Comparison of ENCODE assay signal across 23 cellular contexts in the genomic region with DNA sequence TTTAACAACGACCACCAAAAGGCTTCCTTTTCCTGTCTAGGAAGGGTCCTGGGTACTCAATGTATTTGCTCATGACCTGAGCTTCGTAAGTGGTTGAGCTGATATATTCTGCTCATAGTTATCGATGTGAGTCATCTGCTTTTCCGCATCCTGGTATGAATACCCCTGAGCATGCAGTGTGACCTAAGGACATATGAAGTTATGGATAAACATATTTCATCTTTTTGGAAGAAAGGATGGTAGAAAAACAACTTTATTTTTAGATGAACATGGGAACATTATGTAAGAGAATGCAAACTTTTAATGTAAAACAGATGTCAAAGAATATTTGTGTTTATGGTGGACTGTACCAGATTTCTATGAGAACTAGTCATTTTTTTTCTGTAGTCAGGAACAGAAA. TPM values are rescaled to one million over a fixed set of nuclear protein-coding genes. Genes with fewer than 3 reads are reported as not detected.
DNase-seq lines count a peak whose midpoint lies in the region; ATAC-seq, FAIRE-seq and TF ChIP-seq lines count a peak whose summit lies in the region.
"Had no signal": no experiment of that assay in that cellular context is flagged by ENCODE, and none has a peak within 500 bp of the region (broad histone marks: within the 10 kb centered on the region; RNA-seq: fewer than 3 reads in every experiment).

No MANE protein-coding gene starts in this region.

- peaks cover 24% of the 10 kb centered on the region for H3K9me3 ChIP-seq in OCI-LY7 (ENCODE audit: low read length)
- no peaks in the 10 kb centered on the region for H3K9me3 ChIP-seq in adrenal gland (replicated peaks in 1 of 3)
- H3K9me3 ChIP-seq: BLaER1 treated with 17β-estradiol and CSF1 and Interleukin-3, amounts not matched to agents 10 nM and 100 nM had no signal

- intact Hi-C loops in OCI-LY7 (cut with micrococcal nuclease; ENCODE audit: unreplicated experiment) (no loop called here), adrenal gland (cut with DNase I) (no loop called here)

- ATAC-seq in HG02970 (IDR thresholded peaks at IDR 0.05; ENCODE audit: low FRiP score, unreplicated experiment) = no peak
- ATAC-seq: GM12878, HCT116, Panc1, Right ventricle myocardium inferior had no signal

- BruUV-seq in OCI-LY7 (replicated peaks; lab: Mats Ljungman, UMichigan) = no TSS peak

- CTCF ChIA-PET in OCI-LY7 (lab: Charles Lee; ENCODE audit: unreplicated experiment) = no interaction called here

- POLR2A ChIA-PET in OCI-LY7 (lab: Charles Lee) = interaction anchor here (0.5 to 2.5 kb wide), 4 partner anchors 39 to 201 kb away, joined by 3 to 8 read pairs (median 5); no protein-coding TSS in a partner anchor

- peak overlapping the region; percentile 97 for H3K27ac ChIP-seq in OCI-LY7 (ENCODE audit: low read depth, low read length, poor library complexity, severe bottlenecking)
- no peak overlapping the region for H3K27ac ChIP-seq in adrenal gland

- peak overlapping the region; percentile 65; the same call in 1 of the 2 replicates for H2AFZ ChIP-seq in OCI-LY7 (ENCODE audit: low read length)

- no peaks in the 10 kb centered on the region for H3K9me2 ChIP-seq in OCI-LY7 (ENCODE audit: insufficient read depth, low read length)

- TF ChIP-seq POLR2A in adrenal gland (IDR thresholded peaks at IDR 0.05) = no peak

- H3K4me1 ChIP-seq in OCI-LY7 (ENCODE audit: insufficient read depth, low read length, poor library complexity, severe bottlenecking) (peaks cover 47% of the 10 kb centered on the region), adrenal gland (replicated peaks in 1 of 2) (no peaks in the 10 kb centered on the region)

- peak; percentile 84 for FAIRE-seq in endometrium (lab: Jason Lieb, UNC)
- FAIRE-seq: D721Med, GM12878, GM18507 had no signal

- DNase-seq in AG10803 (ENCODE audit: low read depth) = peak; percentile 15
- DNase-seq in OCI-LY7 (ENCODE audit: low spot score) = no peak
- peak; percentile 59 for DNase-seq in fibroblast of villous mesenchyme (ENCODE audit: low read depth)
- DNase-seq in hippocampal formation (lab: John Stamatoyannopoulos, UW) = no peak
- DNase-seq in adrenal gland = no peak
- DNase-seq in NCI-H510A (lab: John Stamatoyannopoulos, UW) = no peak
- DNase-seq: CD8-positive, alpha-beta memory T cell; DMS79; GDM1; MM.1S; NCI-H1092 treated with DMSO at 0.1 percent for 48 hours; NCI-H1694; NCI-H524 had no signal

- no peaks in the 10 kb centered on the region for H3K27me3 ChIP-seq in adrenal gland
- H3K27me3 ChIP-seq: BLaER1 treated with 17β-estradiol and CSF1 and Interleukin-3, amounts not matched to agents 10 nM and 100 nM had no signal

- WGBS in adrenal gland, 4 donors = 71 to 84% (median 72%) methylated on average over 4 of the region's 4 CpGs

- TF ChIP-seq CTCF in AG10803 (conservative IDR thresholded peaks at IDR 0.05; ENCODE audit: low read length) (no peak), OCI-LY7 (conservative IDR thresholded peaks at IDR 0.05; ENCODE audit: low read length) (no peak), fibroblast of villous mesenchyme (IDR thresholded peaks at IDR 0.05; ENCODE audit: insufficient read depth, low read depth, low read length) (no peak), adrenal gland (IDR thresholded peaks at IDR 0.05) (no peak)

- H3K4me2 ChIP-seq in OCI-LY7 (ENCODE audit: low read length) = no peak overlapping the region

- no peaks in the 10 kb centered on the region for H4K20me1 ChIP-seq in OCI-LY7 (ENCODE audit: insufficient read depth, low read length)
- H4K20me1 ChIP-seq: BLaER1 treated with 17β-estradiol and CSF1 and Interleukin-3, amounts not matched to agents 10 nM and 100 nM had no signal

- H3K36me3 ChIP-seq in OCI-LY7 (ENCODE audit: insufficient read depth, low read length) = peaks cover 26% of the 10 kb centered on the region
- H3K36me3 ChIP-seq in adrenal gland (replicated peaks in 1 of 2) = no peaks in the 10 kb centered on the region
- H3K36me3 ChIP-seq: BLaER1 treated with 17β-estradiol and CSF1 and Interleukin-3, amounts not matched to agents 10 nM and 100 nM had no signal

- H3K4me3 ChIP-seq in AG10803 (ENCODE audit: low read length) (no peak overlapping the region), OCI-LY7 (ENCODE audit: low read depth, low read length, poor library complexity, severe bottlenecking) (no peak overlapping the region), fibroblast of villous mesenchyme (ENCODE audit: low read depth, low read length) (no peak overlapping the region), adrenal gland (no peak overlapping the region)
- H3K4me3 ChIP-seq: BLaER1 treated with 17β-estradiol and CSF1 and Interleukin-3, amounts not matched to agents 10 nM and 100 nM; GM12878 had no signal

- H3K79me2 ChIP-seq in OCI-LY7 (ENCODE audit: insufficient read depth, low read depth, low read length) = no peaks in the 10 kb centered on the region

RNA-seq across cellular contexts. Expression of gene TRPC6, which starts 28.4 kb away (rescaled TPM):
- 0.13 TPM in 1 of 2 replicates, not detected in the other for total RNA-seq in OCI-LY7 (2014; rRNA removed; shearing (Covaris generic))
- total RNA-seq in OCI-LY7 (2022) (0.15 TPM in 1 of 2 replicates, not detected in the other), fibroblast of villous mesenchyme (26.4 and 35.8 TPM in 2 replicates), adrenal gland (under 1 TPM in 7 of 8 donors, not detected in 1; 0.32 to 0.78 (median 0.55) TPM)
- under 1 TPM; 0.24 to 0.61 (median 0.26) TPM for polyA plus RNA-seq in adrenal gland
- total RNA-seq: A172; CD8-positive, alpha-beta memory T cell; GM12878 had no signal
- polyA plus RNA-seq: CD8-positive, alpha-beta memory T cell; GM12878 had no signal

Comparison
In these comparisons a context has a peak if more than half of its experiments do, and no peak if none do; other contexts are left out.
1. DNase-seq: peak in AG10803 (single experiment) and fibroblast of villous mesenchyme (single experiment); none in OCI-LY7 (single experiment), hippocampal formation (0 of 2), adrenal gland (0 of 7) and NCI-H510A (single experiment).
2. RNA of gene TRPC6, which starts 28.4 kb away (total RNA-seq): 26.4 to 35.8 TPM in fibroblast of villous mesenchyme; 0.32 to 0.78 TPM in adrenal gland and 0.13 to 0.15 TPM in OCI-LY7; every median in the first group is over 10 times any median in the second.